1 cellular context compared by ENCODE assay signal in genomic region chr9:95017661-95018060, GRCh38.
TF ChIP-seq lines count a peak whose summit lies in the region.

No MANE protein-coding gene starts in this region.

TF ChIP-seq in GM12878, 131 proteins besides CTCF, POLR2A, EP300 and RAD21:
- TF ChIP-seq TARDBP (IDR thresholded peaks at IDR 0.05; ENCODE audit: borderline replicate concordance) (no peak), RB1 (IDR thresholded peaks at IDR 0.05; ENCODE audit: borderline replicate concordance) (no peak), WRNIP1 (IDR thresholded peaks at IDR 0.05; ENCODE audit: borderline replicate concordance, low read depth, low read length) (no peak), STAT1 (conservative IDR thresholded peaks at IDR 0.05) (no peak), BCL3 (IDR thresholded peaks at IDR 0.05; ENCODE audit: borderline replicate concordance, insufficient read depth, low read depth, low read length, poor library complexity, severe bottlenecking) (no peak), ZBTB33 (IDR thresholded peaks at IDR 0.05) (no peak), SIN3A (IDR thresholded peaks at IDR 0.05; ENCODE audit: low read depth, low read length) (no peak), FOS (IDR thresholded peaks at IDR 0.05; ENCODE audit: borderline replicate concordance, extremely low read depth, insufficient read length) (no peak), HCFC1 (IDR thresholded peaks at IDR 0.05; ENCODE audit: low read length) (no peak), ATF2 (IDR thresholded peaks at IDR 0.05; ENCODE audit: low read length) (no peak), E2F8 (IDR thresholded peaks at IDR 0.05; ENCODE audit: low read depth, partially characterized antibody) (no peak), RELB (IDR thresholded peaks at IDR 0.05; ENCODE audit: low read depth) (no peak), NR2C1 (IDR thresholded peaks at IDR 0.05) (no peak)
TF ChIP-seq in GM12878: peak in this region for 0.
